8 cellular contexts compared by ENCODE assay signal in the genomic region with DNA sequence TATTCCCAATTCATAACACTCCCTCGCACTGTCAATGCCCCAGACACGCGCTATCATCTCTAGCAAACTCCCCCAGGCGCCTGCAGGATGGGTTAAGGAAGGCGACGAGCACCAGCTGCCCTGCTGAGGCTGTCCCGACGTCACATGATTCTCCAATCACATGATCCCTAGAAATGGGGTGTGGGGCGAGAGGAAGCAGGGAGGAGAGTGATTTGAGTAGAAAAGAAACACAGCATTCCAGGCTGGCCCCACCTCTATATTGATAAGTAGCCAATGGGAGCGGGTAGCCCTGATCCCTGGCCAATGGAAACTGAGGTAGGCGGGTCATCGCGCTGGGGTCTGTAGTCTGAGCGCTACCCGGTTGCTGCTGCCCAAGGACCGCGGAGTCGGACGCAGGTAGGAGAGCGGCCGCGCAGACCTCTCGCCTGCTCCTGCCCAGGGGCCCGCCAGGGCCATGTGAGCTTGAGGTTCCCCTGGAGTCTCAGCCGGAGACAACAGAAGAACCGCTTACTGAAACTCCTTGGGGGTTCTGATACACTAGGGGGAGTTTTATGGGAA. TPM values are rescaled to one million over a fixed set of nuclear protein-coding genes. Genes with fewer than 3 reads are reported as not detected.
DNase-seq lines count a peak whose midpoint lies in the region; ATAC-seq and TF ChIP-seq lines count a peak whose summit lies in the region.

A gene (plus strand): TSS at position 364 of the 558 bp plus-strand sequence. CDS start 3,863 bp downstream, outside the sequence.

- H3K4me2 ChIP-seq in trophoblast cell (ENCODE audit: low read length), result peak within 1 kb of the TSS; percentile 97

- H3K4me1 ChIP-seq in trophoblast cell (ENCODE audit: control insufficient read depth in 1 of 2, insufficient read depth in 2 of 2, low read length in 2 of 2) (peaks cover 3 to 7% of the 10 kb centered on the region in 2 experiments), transverse colon (peaks cover 7 to 24% (median 18%) of the 10 kb centered on the region in 4 donors)

- intact Hi-C loops in cardiac septum (cut with DNase I) (loop anchor here (2.0 to 5.0 kb wide), 2 partner anchors 20 to 133 kb away; a partner anchor contains a TSS), transverse colon (cut with DNase I; ENCODE audit: low total_unique reads) (no loop called here)

- peak within 1 kb of the TSS; percentile 63 to 81 for H3K27ac Mint-ChIP-seq in T-cell

- TF ChIP-seq EP300 in transverse colon (IDR thresholded peaks at IDR 0.05; ENCODE audit: low read depth), result no peak

- peaks cover 3% of the 10 kb centered on the region for H3K79me1 ChIP-seq in trophoblast cell (ENCODE audit: low read length)

- no peak for TF ChIP-seq CTCF in transverse colon (IDR thresholded peaks at IDR 0.05)

- H3K9me3 Mint-ChIP-seq in T-cell, result no peaks in the 10 kb centered on the region

- H2AK5ac ChIP-seq in trophoblast cell (ENCODE audit: low read length), result peak within 1 kb of the TSS; percentile 17

- H3K9me3 ChIP-seq in trophoblast cell (ENCODE audit: insufficient read depth, low read depth, low read length), result peaks cover 1% of the 10 kb centered on the region
- no peaks in the 10 kb centered on the region for H3K9me3 ChIP-seq in transverse colon

- no peak within 1 kb of the TSS for H2BK12ac ChIP-seq in trophoblast cell (ENCODE audit: low read length)

- H3K4ac ChIP-seq in trophoblast cell (ENCODE audit: low read depth, low read length), result peak within 1 kb of the TSS; percentile 59

- peak within 1 kb of the TSS; percentile 74 for H3K14ac ChIP-seq in trophoblast cell (ENCODE audit: low read length)

- CTCF ChIA-PET in T-cell (lab: Charles Lee), result interaction anchor here (0.5 to 1.4 kb wide), 13 partner anchors 14 to 579 kb away, joined by 3 to 6 read pairs (median 3); a partner anchor contains a TSS

- H3K36me3 Mint-ChIP-seq in T-cell, result no peaks in the 10 kb centered on the region

- H3K23ac ChIP-seq in trophoblast cell (ENCODE audit: low read length), result no peak within 1 kb of the TSS

- H3K27me3 ChIP-seq in trophoblast cell (ENCODE audit: insufficient read depth, low read length), result no peaks in the 10 kb centered on the region
- no peaks in the 10 kb centered on the region for H3K27me3 ChIP-seq in transverse colon

- in situ Hi-C loops in transverse colon (cut with MboI; ENCODE audit: low pct_ligation_motif_present in 1 of 4, low pct_unique_long_range_greater_than_20kb in 1 of 4, low sequenced_read_pairs in 3 of 4), result no loop called here

- peaks cover 16 to 30% (median 24%) of the 10 kb centered on the region in 3 donors for H3K4me1 Mint-ChIP-seq in T-cell

- H3K79me2 ChIP-seq in trophoblast cell (ENCODE audit: control insufficient read depth, insufficient read depth, low read length, poor library complexity), result no peaks in the 10 kb centered on the region

- 0% methylated on average over 26 of the region's 26 CpGs for WGBS in adipose tissue, 3 donors
- no CpG with 5 or more reads among the region's 26 CpGs for WGBS in trophoblast cell (ENCODE audit: extremely low coverage, insufficient coverage, insufficient read length)
- 0% methylated on average over 1 to 26 of the region's 26 CpGs for WGBS in transverse colon (ENCODE audit: low coverage in 1 of 2), 2 donors

- H4K91ac ChIP-seq in trophoblast cell (ENCODE audit: low read depth, low read length), result peak within 1 kb of the TSS; percentile 63

- peak within 1 kb of the TSS; percentile 62 for H2AFZ ChIP-seq in trophoblast cell (ENCODE audit: insufficient read depth, low read length, poor library complexity)

- no peak within 1 kb of the TSS for H3K27ac ChIP-seq in adipose tissue (ENCODE audit: low read depth, low read length)
- H3K27ac ChIP-seq in trophoblast cell (ENCODE audit: low read depth, low read length), result peak within 1 kb of the TSS; percentile 20
- peak within 1 kb of the TSS; percentile 89 to 97 (median 94) for H3K27ac ChIP-seq in transverse colon

- peak within 1 kb of the TSS; percentile 89 to 95 (median 91) for H3K4me3 Mint-ChIP-seq in T-cell

- peaks cover 11 to 15% of the 10 kb centered on the region in 2 experiments for H3K36me3 ChIP-seq in trophoblast cell (ENCODE audit: control insufficient read depth in 1 of 2, insufficient read depth in 2 of 2, low read length in 2 of 2)
- H3K36me3 ChIP-seq in transverse colon, result no peaks in the 10 kb centered on the region

- ATAC-seq in HG02571 (IDR thresholded peaks at IDR 0.05; ENCODE audit: unreplicated experiment) (peak; percentile 58), T-cell (replicated peaks in 1 of 4) (peak; percentile 98 to 99 (median 98))

- H3K4me3 ChIP-seq in trophoblast cell (ENCODE audit: low read depth, low read length) (peak within 1 kb of the TSS; percentile 74), transverse colon (peak within 1 kb of the TSS; percentile 57 to 98 (median 86))

- H3K18ac ChIP-seq in trophoblast cell (ENCODE audit: low read length), result peak within 1 kb of the TSS; percentile 71

- POLR2A ChIA-PET in T-cell (lab: Charles Lee), result no interaction called here

- H3K27me3 Mint-ChIP-seq in T-cell, result peaks cover 4 to 10% of the 10 kb centered on the region in 2 donors

- no peak within 1 kb of the TSS for H2BK5ac ChIP-seq in trophoblast cell (ENCODE audit: low read depth, low read length, poor library complexity)

- H4K8ac ChIP-seq in trophoblast cell (ENCODE audit: low read depth, low read length), result peak within 1 kb of the TSS; percentile 79

- H3K9ac ChIP-seq in trophoblast cell (ENCODE audit: low read length), result peak within 1 kb of the TSS; percentile 82

- TF ChIP-seq POLR2A in transverse colon (IDR thresholded peaks at IDR 0.05), result peak; percentile 91

- H2BK120ac ChIP-seq in trophoblast cell (ENCODE audit: insufficient read depth, low read length, poor library complexity), result peak within 1 kb of the TSS; percentile 43

- DNase-seq in GM04503 (ENCODE audit: low read depth) (peak; percentile 95), NCI-H1417 treated with DMSO at 0.1 percent for 48 hours (lab: John Stamatoyannopoulos, UW) (peak; percentile 97), T-cell (peak; percentile 60 to 87 (median 77)), cardiac septum (ENCODE audit: low spot score) (peak; percentile 96), trophoblast cell (peak; percentile 97 to 99), transverse colon (peak; percentile 95)

- H4K12ac ChIP-seq in trophoblast cell (ENCODE audit: low read depth, low read length), result peak within 1 kb of the TSS; percentile 34

RNA-seq across cellular contexts. Expression of the gene that starts here (rescaled TPM):
- total RNA-seq in T-cell, result 10 to 100 TPM; 21.0 to 48.3 (median 40.1) TPM
- 100 to 1,000 TPM in 2 of 3 donors, 10 to 100 TPM in 1; 65.3 to 151 (median 104) TPM for polyA plus RNA-seq in adipose tissue
- total RNA-seq in cardiac septum, result 130 TPM
- 207 and 227 TPM in 2 replicates for polyA plus RNA-seq in trophoblast cell (2013)
- total RNA-seq in transverse colon, result 1,000 to 10,000 TPM in 1 of 4 donors, 100 to 1,000 TPM in 3; 546 to 1,119 (median 694) TPM
